35 cellular contexts compared by ENCODE assay signal in genomic region chr7:93298206-93298605, GRCh38.
"Had no signal": no experiment of that assay in that cellular context is flagged by ENCODE, and none has a peak within 500 bp of the region (broad histone marks: within the 10 kb centered on the region; RNA-seq: fewer than 3 reads in every experiment).

No MANE protein-coding gene starts in this region.

- H3K27ac Mint-ChIP-seq: activated CD4-positive, alpha-beta memory T cell treated with anti-CD3 and anti-CD28 coated beads for 36 hours; activated naive CD4-positive, alpha-beta T cell treated with anti-CD3 and anti-CD28 coated beads for 36 hours; activated naive CD4-positive, alpha-beta T cell treated with anti-CD3 and anti-CD28 coated beads, Interleukin-2, amount 50 U/mL, for 72 hours; activated T-helper 1 cell treated with anti-CD3 and anti-CD28 coated beads, Interleukin-12 subunit alpha, Interleukin-12 subunit beta, Interleukin-2, Interleukin-4 antibody, amounts not matched to agents 30 ng/mL and 10 ng/mL and 1 ng/mL, durations not matched to agents 14 hours and 24 hours and 36 hours; brain; T-helper 1 cell treated with Interleukin-12 subunit alpha and Interleukin-12 subunit beta and Interleukin-4 antibody, amounts not matched to agents 30 μg/mL and 1 μg/mL, for 36 hours; T-helper 2 cell treated with Interferon-gamma antibody and Interleukin-4, amounts not matched to agents 5 μg/mL and 100 μg/mL, for 36 hours had no signal

- ATAC-seq: activated naive CD4-positive, alpha-beta T cell treated with anti-CD3 and anti-CD28 coated beads, Interleukin-2, amount 50 U/mL, for 72 hours; activated T-cell treated with anti-CD3 and anti-CD28 coated beads, Interleukin-2, amount 50 U/mL, for 4 hours; Panc1 had no signal

- H3K9me2 ChIP-seq: SK-N-SH had no signal

- H3K27me3 ChIP-seq: adrenal gland, SJSA1 had no signal

- H3K36me3 ChIP-seq: adrenal gland, SJSA1 had no signal

- H3K4me2 ChIP-seq: KMS-11, SK-N-SH had no signal

- H3K4me3 ChIP-seq: adrenal gland, SJSA1 had no signal

- H3K36me3 Mint-ChIP-seq: activated naive CD4-positive, alpha-beta T cell treated with anti-CD3 and anti-CD28 coated beads, Interleukin-2, amount 50 U/mL, for 72 hours had no signal

- H3K27ac ChIP-seq: adrenal gland, KMS-11, SJSA1 had no signal

- H3K4me1 Mint-ChIP-seq: brain had no signal

- DNase-seq: activated CD4-positive, alpha-beta memory T cell treated with anti-CD3 and anti-CD28 coated beads for 36 hours; activated CD4-positive, alpha-beta T cell treated with anti-CD3 and anti-CD28 coated beads for 4 hours; activated CD4-positive, alpha-beta T cell treated with anti-CD3 and anti-CD28 coated beads, Interleukin-2, amount 50 U/mL, for 1 hour; activated CD4-positive, CD25-positive, alpha-beta regulatory T cell treated with anti-CD3 and anti-CD28 coated beads, Interleukin-2, amount 50 U/mL, for 72 hours; activated CD8-positive, alpha-beta memory T cell treated with anti-CD3 and anti-CD28 coated beads, Interleukin-2, amount 50 U/mL, for 4 hours; activated gamma-delta T cell treated with Interleukin-2 at 50 U/mL for 16 hours; activated naive CD4-positive, alpha-beta T cell treated with anti-CD3 and anti-CD28 coated beads for 36 hours; activated T-cell treated with anti-CD3 and anti-CD28 coated beads for 4 hours; activated T-cell treated with anti-CD3 and anti-CD28 coated beads, Interleukin-2, amount 50 U/mL, for 4 hours; adrenal gland; caudate nucleus; cerebellar nuclear complex; MM.1S; MV-4-11; NCI-H1092; NCI-H1436 treated with DMSO at 0.1 percent for 48 hours; NCI-H1694 treated with DMSO at 0.1 percent for 48 hours; NCI-H2029 treated with DMSO at 0.1 percent for 48 hours; NCI-H2107; NCI-H2171; NCI-H510A; NCI-H526; NCI-H748 treated with DMSO at 0.1 percent for 48 hours; NK-92 treated with Interleukin-12 subunit alpha and Interleukin-12 subunit beta, amount 100 ng/mL, for 24 hours; OCI-M1; SHP77 treated with DMSO at 0.1 percent for 48 hours; SK-N-SH had no signal

- H3K9ac ChIP-seq: KMS-11, SK-N-SH had no signal

- H3K9me3 Mint-ChIP-seq: activated CD4-positive, alpha-beta memory T cell treated with anti-CD3 and anti-CD28 coated beads for 36 hours; activated naive CD4-positive, alpha-beta T cell treated with anti-CD3 and anti-CD28 coated beads for 36 hours; activated naive CD4-positive, alpha-beta T cell treated with anti-CD3 and anti-CD28 coated beads, Interleukin-2, amount 50 U/mL, for 72 hours; activated T-cell treated with anti-CD3 and anti-CD28 coated beads, Interleukin-2, amount 50 U/mL, for 4 hours; activated T-helper 1 cell treated with anti-CD3 and anti-CD28 coated beads, Interleukin-12 subunit alpha, Interleukin-12 subunit beta, Interleukin-2, Interleukin-4 antibody, amounts not matched to agents 30 ng/mL and 10 ng/mL and 1 ng/mL, durations not matched to agents 14 hours and 24 hours and 36 hours; brain; T-helper 1 cell treated with Interleukin-12 subunit alpha and Interleukin-12 subunit beta and Interleukin-4 antibody, amounts not matched to agents 30 μg/mL and 1 μg/mL, for 36 hours; T-helper 2 cell treated with Interferon-gamma antibody and Interleukin-4, amounts not matched to agents 5 μg/mL and 100 μg/mL, for 36 hours had no signal

- H3K4me1 ChIP-seq: adrenal gland, SJSA1 had no signal

- H3K27me3 Mint-ChIP-seq: activated CD4-positive, alpha-beta memory T cell treated with anti-CD3 and anti-CD28 coated beads for 36 hours; brain had no signal

- H3K9me3 ChIP-seq: SJSA1, SK-N-SH had no signal

- H3K4me3 Mint-ChIP-seq: activated CD4-positive, alpha-beta memory T cell treated with anti-CD3 and anti-CD28 coated beads for 36 hours; activated naive CD4-positive, alpha-beta T cell treated with anti-CD3 and anti-CD28 coated beads for 36 hours; activated T-cell treated with anti-CD3 and anti-CD28 coated beads, Interleukin-2, amount 50 U/mL, for 4 hours; activated T-helper 1 cell treated with anti-CD3 and anti-CD28 coated beads, Interleukin-12 subunit alpha, Interleukin-12 subunit beta, Interleukin-2, Interleukin-4 antibody, amounts not matched to agents 30 ng/mL and 10 ng/mL and 1 ng/mL, durations not matched to agents 14 hours and 24 hours and 36 hours; brain; T-helper 1 cell treated with Interleukin-12 subunit alpha and Interleukin-12 subunit beta and Interleukin-4 antibody, amounts not matched to agents 30 μg/mL and 1 μg/mL, for 36 hours; T-helper 2 cell treated with Interferon-gamma antibody and Interleukin-4, amounts not matched to agents 5 μg/mL and 100 μg/mL, for 36 hours had no signal
